In the genomic region with DNA sequence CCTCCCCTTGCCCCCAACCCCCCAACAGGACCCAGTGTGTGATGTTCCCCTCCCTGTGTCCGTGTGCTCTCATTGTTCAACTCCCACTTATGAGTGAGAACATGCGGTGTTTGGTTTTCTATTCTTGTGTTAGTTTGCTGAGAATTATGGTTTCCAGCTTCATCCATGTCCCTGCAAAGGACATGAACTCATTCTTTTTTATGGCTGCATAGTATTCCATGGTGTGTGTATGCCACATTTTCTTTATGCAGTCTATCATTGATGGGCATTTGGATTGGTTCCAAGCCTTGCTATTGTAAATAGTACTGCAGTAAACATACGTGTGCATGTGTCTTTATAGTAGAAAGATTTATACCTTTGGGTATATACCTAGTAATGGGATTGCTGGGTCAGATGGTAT, we compare ENCODE assay signal across 3 cellular contexts. TPM values are rescaled to one million over a fixed set of nuclear protein-coding genes. Genes with fewer than 3 reads are reported as not detected.
DNase-seq lines count a peak whose midpoint lies in the region; ATAC-seq, FAIRE-seq and TF ChIP-seq lines count a peak whose summit lies in the region.
"Not testable (repeated sequence)": the region's sequence is repeated elsewhere in the genome, so short reads cannot be mapped to it uniquely, and the experiment has no call there.
"Had no signal": no experiment of that assay in that cellular context is flagged by ENCODE, and none has a peak within 500 bp of the region (broad histone marks: within the 10 kb centered on the region; RNA-seq: fewer than 3 reads in every experiment).

No MANE protein-coding gene starts in this region.

- CTCF ChIA-PET in HEK293 (lab: Yijun Ruan, JAX); K562 (lab: Yijun Ruan, JAX; ENCODE audit: low intra/inter-chr PET ratio): not testable (repeated sequence)

- H3K4me3 ChIP-seq in HEK293 (ENCODE audit: low read depth, low read length); K562: not testable (repeated sequence)

- H3K4me1 ChIP-seq in HEK293 (ENCODE audit: control insufficient read depth, insufficient read depth, low read length); K562 (replicated peaks in 1 of 2; ENCODE audit: control insufficient read depth in 2 of 2, insufficient read depth in 2 of 2, low read length in 2 of 2): not testable (repeated sequence)

- BruUV-seq in K562 (replicated peaks; lab: Mats Ljungman, UMichigan) = not testable (repeated sequence)

- H3K79me2 ChIP-seq in K562 (ENCODE audit: control insufficient read depth, insufficient read depth, low read length) = not testable (repeated sequence)

- not testable (repeated sequence) for TF ChIP-seq RAD21 in K562 (CRISPR knock-in tag; conservative IDR thresholded peaks at IDR 0.05 in 1 of 2, IDR thresholded peaks at IDR 0.05 in 1 of 2)

- not testable (repeated sequence) for FAIRE-seq in K562 (lab: Jason Lieb, UNC)

- 74% methylated on average over 2 of the region's 3 CpGs for WGBS in K562 (ENCODE audit: insufficient coverage, low coverage, missing lambda C conversion rate)

- not testable (repeated sequence) for TF ChIP-seq CTCF in HEK293 (tag by site-specific recombination; IDR thresholded peaks at IDR 0.05); K562 (IDR thresholded peaks at IDR 0.05 in 2 of 3, conservative IDR thresholded peaks at IDR 0.05 in 1 of 3; ENCODE audit: insufficient read depth in 2 of 3, low read depth in 1 of 3, low read length in 3 of 3)

- H3K36me3 ChIP-seq in HEK293 (ENCODE audit: control insufficient read depth in 2 of 2, insufficient read depth in 1 of 2, low read length in 2 of 2) (peaks cover 22 to 54% of the 10 kb centered on the region in 2 experiments), K562 (ENCODE audit: control insufficient read depth, insufficient read depth, low read length) (peaks cover 29% of the 10 kb centered on the region; the same call in 2 of the 3 replicates)

- not testable (repeated sequence) for DNase-seq in K562 (ENCODE audit: extremely low read depth in 1 of 4, low spot score in 3 of 4)

- not testable (repeated sequence) for TF ChIP-seq POLR2A in K562 (conservative IDR thresholded peaks at IDR 0.05)

- not testable (repeated sequence) for TF ChIP-seq EP300 in K562 (IDR thresholded peaks at IDR 0.05; ENCODE audit: low read length)

- H3K4me2 ChIP-seq in K562 (ENCODE audit: insufficient read depth, low read length) = not testable (repeated sequence)

- POLR2A ChIA-PET in HEK293 (lab: Yijun Ruan, JAX); K562 (lab: Yijun Ruan, JAX): not testable (repeated sequence)

- H3K9me3 ChIP-seq in HEK293 (ENCODE audit: control insufficient read depth, insufficient read depth, low read depth, low read length); K562 (replicated peaks; ENCODE audit: control insufficient read depth, insufficient read depth, low read depth, low read length): not testable (repeated sequence)

- H3K27me3 ChIP-seq in K562 (ENCODE audit: control insufficient read depth in 2 of 2, insufficient read depth in 2 of 2, low read length in 2 of 2) = not testable (repeated sequence)

- not testable (repeated sequence) for H3K9me1 ChIP-seq in K562 (ENCODE audit: control insufficient read depth, insufficient read depth, low read length)

- not testable (repeated sequence) for H3K27ac ChIP-seq in HEK293 (ENCODE audit: extremely low read depth, low read depth, low read length); K562 (ENCODE audit: extremely low read depth, low read depth, low read length)

- not testable (repeated sequence) for H2AFZ ChIP-seq in K562 (ENCODE audit: low read depth, low read length)

- intact Hi-C loops in K562 (cut with micrococcal nuclease) = not testable (repeated sequence)

- not testable (repeated sequence) for ATAC-seq in K562

- H4K20me1 ChIP-seq in K562 (replicated peaks; ENCODE audit: control insufficient read depth, insufficient read depth, low read length) = not testable (repeated sequence)

- in situ Hi-C loops in K562 (cut with MboI) = not testable (repeated sequence)

- H3K9ac ChIP-seq in K562 (ENCODE audit: insufficient read depth in 1 of 2, low read depth in 2 of 2, low read length in 2 of 2) = not testable (repeated sequence)

TF ChIP-seq in HEK293, 187 proteins besides CTCF, POLR2A, EP300 and RAD21:
- peak; percentile 92 for TF ChIP-seq ZNF146 (tag by site-specific recombination; IDR thresholded peaks at IDR 0.05)
TF ChIP-seq in HEK293: peak in this region for 1; not testable (repeated sequence) for 186.

TF ChIP-seq in K562, 482 proteins besides CTCF, POLR2A, EP300 and RAD21:
- peak; percentile 60 for TF ChIP-seq ZNF146 (CRISPR knock-in tag; IDR thresholded peaks at IDR 0.05; ENCODE audit: unreplicated experiment)

RNA-seq across cellular contexts. Expression of a gene that starts 28.6 kb away (rescaled TPM):
- 43.4 and 80.5 TPM in 2 replicates for total RNA-seq in K562 (2011; cell fraction: chromatin; rRNA removed; ENCODE audit: low replicate concordance)
- 21.2 and 24.1 TPM in 2 replicates for total RNA-seq in K562 (2011; cell fraction: nucleolus; rRNA removed)
- total RNA-seq in K562 (2011; cell fraction: nucleoplasm; rRNA removed) = 25.9 and 29.8 TPM in 2 replicates
- total RNA-seq in K562 (2014; rRNA removed) (9.4 and 12.2 TPM in 2 replicates), K562 (2014; rRNA removed; fragmentation: Illumina TruSeq; extraction: Trizol) (15.1 and 16.4 TPM in 2 replicates), K562 (2015; rRNA removed; fragmentation: Illumina TruSeq; extraction: Trizol) (12.8 and 12.9 TPM in 2 replicates), K562 (2021) (22.6 and 23.0 TPM in 2 replicates)
- polyA plus RNA-seq in K562 (2011; rRNA removed) (16.6 and 16.9 TPM in 2 replicates), K562 (2014; fragmentation: Illumina TruSeq; extraction: Trizol) (19.9 and 21.3 TPM in 2 replicates), K562 (2014; fragmentation: Nextera tagmentation; extraction: Ambion mirVana) (1 to 10 TPM; 3.5 to 5.5 TPM), K562 (2014; rRNA removed) (14.7 and 14.8 TPM in 2 replicates)
- polyA plus RNA-seq in K562 (2011; cell fraction: cytosol; rRNA removed) = 11.3 and 12.0 TPM in 2 replicates
- polyA plus RNA-seq in K562 (2011; cell fraction: nucleus; rRNA removed) = 24.9 and 30.9 TPM in 2 replicates
- polyA plus RNA-seq in K562 (2012) = 11.9 and 18.1 TPM in 2 replicates
- 38.8 and 43.3 TPM in 2 replicates for polyA minus RNA-seq in K562 (2011; rRNA and poly(A)+ RNA removed)
- polyA minus RNA-seq in K562 (2011; cell fraction: cytosol; rRNA and poly(A)+ RNA removed) = 12.5 and 17.4 TPM in 2 replicates
- 23.7 and 38.2 TPM in 2 replicates for polyA minus RNA-seq in K562 (2011; cell fraction: nucleus; rRNA and poly(A)+ RNA removed)

RNA-seq across cellular contexts. Expression of a gene that starts 44.3 kb away (rescaled TPM):
- total RNA-seq in K562 (2011; cell fraction: chromatin; rRNA removed; ENCODE audit: low replicate concordance) = not detected in 2 replicates
- not detected in 2 replicates for total RNA-seq in K562 (2011; cell fraction: nucleolus; rRNA removed)
- total RNA-seq in K562 (2011; cell fraction: nucleoplasm; rRNA removed) = not detected in 2 replicates
- total RNA-seq in K562 (2014; rRNA removed) (not detected in 2 replicates), K562 (2014; rRNA removed; fragmentation: Illumina TruSeq; extraction: Trizol) (not detected in 2 replicates), K562 (2015; rRNA removed; fragmentation: Illumina TruSeq; extraction: Trizol) (not detected in 2 replicates), K562 (2021) (not detected in 2 replicates)
- polyA plus RNA-seq in K562 (2011; rRNA removed) (not detected in 2 replicates), K562 (2014; fragmentation: Illumina TruSeq; extraction: Trizol) (not detected in 2 replicates), K562 (2014; fragmentation: Nextera tagmentation; extraction: Ambion mirVana) (not detected), K562 (2014; rRNA removed) (not detected in 2 replicates)
- polyA plus RNA-seq in K562 (2011; cell fraction: cytosol; rRNA removed) = 0.03 TPM in 1 of 2 replicates, not detected in the other
- polyA plus RNA-seq in K562 (2011; cell fraction: nucleus; rRNA removed) = not detected in 2 replicates
- polyA plus RNA-seq in K562 (2012) = 0.03 TPM in 1 of 2 replicates, not detected in the other
- polyA minus RNA-seq in K562 (2011; rRNA and poly(A)+ RNA removed) = not detected in 2 replicates
- not detected in 2 replicates for polyA minus RNA-seq in K562 (2011; cell fraction: cytosol; rRNA and poly(A)+ RNA removed)
- not detected in 2 replicates for polyA minus RNA-seq in K562 (2011; cell fraction: nucleus; rRNA and poly(A)+ RNA removed)
- polyA plus RNA-seq: CD14-positive monocyte had no signal
